ENCODE assay signal across 16 cellular contexts in the genomic region with DNA sequence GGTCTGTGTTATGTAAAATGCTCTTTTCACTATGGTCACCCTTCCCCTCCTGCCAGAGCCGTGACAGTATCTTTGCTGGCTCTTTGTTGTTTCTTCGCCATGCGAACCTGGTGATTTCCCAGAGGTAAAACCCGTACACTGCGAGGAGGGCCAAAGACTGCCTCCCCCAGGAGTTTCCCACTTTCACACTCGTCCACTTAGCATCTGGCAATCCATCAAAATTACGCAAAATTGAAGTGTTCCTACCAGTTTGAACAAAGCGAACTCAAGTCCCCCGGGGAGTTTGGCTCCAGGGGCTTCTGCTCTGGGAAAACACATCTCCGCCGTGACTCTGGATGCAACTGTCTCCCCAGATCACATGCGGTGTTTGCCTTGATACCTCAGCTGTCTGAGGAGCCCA.
"Had no signal": no experiment of that assay in that cellular context is flagged by ENCODE, and none has a peak within 500 bp of the region (broad histone marks: within the 10 kb centered on the region; RNA-seq: fewer than 3 reads in every experiment).

No MANE protein-coding gene starts in this region.

- H3K36me3 ChIP-seq: esophagus squamous epithelium, left lung, suprapubic skin, upper lobe of left lung had no signal

- H3K4me3 ChIP-seq: esophagus squamous epithelium, left lung, psoas muscle, suprapubic skin, upper lobe of left lung had no signal

- H3K27me3 ChIP-seq: esophagus squamous epithelium, left lung, suprapubic skin, upper lobe of left lung had no signal

- H3K9me3 ChIP-seq: esophagus squamous epithelium, left lung, psoas muscle, suprapubic skin, upper lobe of left lung had no signal

- H3K9me3 Mint-ChIP-seq: activated T-helper 1 cell treated with anti-CD3 and anti-CD28 coated beads, Interleukin-12 subunit alpha, Interleukin-12 subunit beta, Interleukin-2, Interleukin-4 antibody, amounts not matched to agents 30 ng/mL and 10 ng/mL and 1 ng/mL, durations not matched to agents 14 hours and 24 hours and 36 hours; T-helper 2 cell treated with Interferon-gamma antibody and Interleukin-4, amounts not matched to agents 5 μg/mL and 100 μg/mL, for 36 hours had no signal

- DNase-seq: activated CD4-positive, alpha-beta T cell treated with anti-CD3 and anti-CD28 coated beads, Interleukin-2, amount 50 U/mL, for 4 hours; activated CD4-positive, CD25-positive, alpha-beta regulatory T cell treated with anti-CD3 and anti-CD28 coated beads, Interleukin-2, amount 50 U/mL, for 72 hours; activated naive CD4-positive, alpha-beta T cell treated with Interleukin-2 at 50 U/mL for 16 hours; esophagus squamous epithelium; foreskin fibroblast; glutamatergic neuron; left lung; mesendoderm; nephron progenitor cell; psoas muscle; stimulated activated naive CD8-positive, alpha-beta T cell treated with anti-CD3 and anti-CD28 coated beads, Interleukin-15, Interleukin-2, amounts not matched to agents 100 U/mL and 50 U/mL, for 24 hours had no signal

- H3K27ac Mint-ChIP-seq: activated T-helper 1 cell treated with anti-CD3 and anti-CD28 coated beads, Interleukin-12 subunit alpha, Interleukin-12 subunit beta, Interleukin-2, Interleukin-4 antibody, amounts not matched to agents 30 ng/mL and 10 ng/mL and 1 ng/mL, durations not matched to agents 14 hours and 24 hours and 36 hours; nephron progenitor cell; T-helper 2 cell treated with Interferon-gamma antibody and Interleukin-4, amounts not matched to agents 5 μg/mL and 100 μg/mL, for 36 hours had no signal

- ATAC-seq: left lung; psoas muscle; sciatic nerve; stimulated activated naive CD8-positive, alpha-beta T cell treated with anti-CD3 and anti-CD28 coated beads, Interleukin-15, Interleukin-2, amounts not matched to agents 100 U/mL and 50 U/mL, for 24 hours had no signal

- H3K27ac ChIP-seq: esophagus squamous epithelium, left lung, psoas muscle, suprapubic skin, upper lobe of left lung had no signal

- H3K4me3 Mint-ChIP-seq: activated T-helper 1 cell treated with anti-CD3 and anti-CD28 coated beads, Interleukin-12 subunit alpha, Interleukin-12 subunit beta, Interleukin-2, Interleukin-4 antibody, amounts not matched to agents 30 ng/mL and 10 ng/mL and 1 ng/mL, durations not matched to agents 14 hours and 24 hours and 36 hours; nephron progenitor cell; T-helper 2 cell treated with Interferon-gamma antibody and Interleukin-4, amounts not matched to agents 5 μg/mL and 100 μg/mL, for 36 hours had no signal
